ENCODE assay signal across 23 cellular contexts in genomic region chr13:107649071-107649470, GRCh38.
"Had no signal": no experiment of that assay in that cellular context is flagged by ENCODE, and none has a peak within 500 bp of the region (broad histone marks: within the 10 kb centered on the region; RNA-seq: fewer than 3 reads in every experiment).

No MANE protein-coding gene starts in this region.

- H3K9me3 ChIP-seq: colonic mucosa, esophagus muscularis mucosa, lower lobe of right lung, ovary, psoas muscle, sigmoid colon, stomach, thyroid gland, vagina had no signal

- H3K36me3 ChIP-seq: colonic mucosa, esophagus muscularis mucosa, left ventricle myocardium inferior, lower lobe of right lung, ovary, sigmoid colon, stomach, thyroid gland, vagina had no signal

- H3K4me1 ChIP-seq: colonic mucosa, esophagus muscularis mucosa, left ventricle myocardium inferior, lower lobe of right lung, psoas muscle, sigmoid colon, stomach, thyroid gland, vagina had no signal

- H3K27me3 ChIP-seq: colonic mucosa, esophagus muscularis mucosa, ovary, sigmoid colon, stomach, thyroid gland, vagina had no signal

- H3K27ac ChIP-seq: colonic mucosa, esophagus muscularis mucosa, left ventricle myocardium inferior, lower lobe of right lung, ovary, psoas muscle, sigmoid colon, stomach, thyroid gland, vagina had no signal

- DNase-seq: colonic mucosa; effector CD8-positive, alpha-beta T cell; endodermal cell; left cardiac atrium; left ventricle myocardium inferior; lower lobe of right lung; naive thymus-derived CD8-positive, alpha-beta T cell; nephron progenitor cell; nucleus accumbens; ovary; posterior cingulate gyrus; psoas muscle; right cardiac atrium; sigmoid colon; stimulated activated CD4-positive, alpha-beta T cell treated with anti-CD3 and anti-CD28 coated beads, Interleukin-2, amount 100 ng/mL, for 24 hours; stimulated activated CD4-positive, alpha-beta T cell treated with anti-CD3 and anti-CD28 coated beads, Interleukin-4, amount 100 ng/mL, for 24 hours; stimulated activated naive CD4-positive, alpha-beta T cell treated with Interleukin-2 at 50 U/mL for 16 hours; stomach; thyroid gland; trophoblast cell had no signal

- H3K4me3 ChIP-seq: colonic mucosa, esophagus muscularis mucosa, left ventricle myocardium inferior, lower lobe of right lung, ovary, psoas muscle, sigmoid colon, stomach, thyroid gland, vagina had no signal

- ATAC-seq: left cardiac atrium; lower lobe of right lung; naive thymus-derived CD8-positive, alpha-beta T cell; psoas muscle; right cardiac atrium; stimulated activated effector memory CD8-positive, alpha-beta T cell treated with anti-CD3 and anti-CD28 coated beads, Interleukin-12 subunit alpha, Interleukin-12 subunit beta, amount 100 ng/mL, for 72 hours had no signal
